ENCODE assay signal across 28 cellular contexts in the genomic region with DNA sequence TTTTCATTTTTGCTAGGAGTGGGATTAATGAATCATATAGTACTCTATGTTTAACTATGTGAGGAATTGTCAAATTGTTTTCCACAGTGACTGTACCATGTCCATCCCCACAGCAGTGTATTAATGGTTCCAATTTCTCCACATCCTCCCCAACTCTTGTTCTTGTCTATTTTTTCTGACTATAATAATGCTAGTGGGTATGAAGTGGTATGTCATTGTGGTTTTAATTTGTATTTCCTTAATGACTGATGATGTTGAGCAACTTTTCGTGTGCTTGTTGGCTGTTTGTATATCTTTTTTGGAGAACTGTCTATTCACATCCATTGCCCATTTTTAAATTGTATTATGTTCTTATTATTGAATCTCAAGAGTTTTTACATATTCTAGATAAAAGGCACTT. TPM values are rescaled to one million over a fixed set of nuclear protein-coding genes. Genes with fewer than 3 reads are reported as not detected.
"Had no signal": no experiment of that assay in that cellular context is flagged by ENCODE, and none has a peak within 500 bp of the region (broad histone marks: within the 10 kb centered on the region; RNA-seq: fewer than 3 reads in every experiment).

No MANE protein-coding gene starts in this region.

- H3K4me2 ChIP-seq: neural progenitor cell had no signal

- H3K36me3 ChIP-seq: left ventricle myocardium inferior, lower lobe of right lung, neural progenitor cell, ovary, right atrium auricular region, sigmoid colon, uterus had no signal

- H2AFZ ChIP-seq: neural progenitor cell had no signal

- H3K4me3 ChIP-seq: coronary artery, left ventricle myocardium inferior, lower lobe of right lung, neural progenitor cell, ovary, right atrium auricular region, sigmoid colon, uterus had no signal

- H3K9me3 ChIP-seq: left ventricle myocardium inferior, lower lobe of right lung, ovary, right atrium auricular region, sigmoid colon, uterus had no signal

- H3K9ac ChIP-seq: neural progenitor cell had no signal

- H3K4me3 Mint-ChIP-seq: endodermal cell; immature natural killer cell; natural killer cell treated with Interleukin-12 subunit alpha and Interleukin-12 subunit beta and Interleukin-15 and Interleukin-18, amount 100 ng/mL, for 72 hours; neural progenitor cell; type B pancreatic cell had no signal

- H3K27ac Mint-ChIP-seq: endodermal cell; immature natural killer cell; natural killer cell treated with Interleukin-12 subunit alpha and Interleukin-12 subunit beta and Interleukin-15 and Interleukin-18, amount 100 ng/mL, for 72 hours; neural progenitor cell; type B pancreatic cell had no signal

- DNase-seq: effector CD4-positive, alpha-beta T cell; endodermal cell; foreskin keratinocyte; immature natural killer cell; left cardiac atrium; left ventricle myocardium inferior; lower lobe of right lung; mesenchymal stem cell; midbrain; nucleus accumbens; ovary; sigmoid colon; small intestine; stimulated activated CD4-positive, alpha-beta T cell treated with anti-CD3 and anti-CD28 coated beads, Interleukin-12 subunit alpha, Interleukin-12 subunit beta, amount 100 ng/mL, for 4 hours; stimulated activated naive CD4-positive, alpha-beta T cell treated with Interleukin-2 at 50 U/mL for 16 hours; uterus had no signal

- H3K27ac ChIP-seq: coronary artery, foreskin keratinocyte, left ventricle myocardium inferior, lower lobe of right lung, neural progenitor cell, ovary, right atrium auricular region, sigmoid colon, uterus had no signal

- H3K4me1 ChIP-seq: left ventricle myocardium inferior, lower lobe of right lung, neural progenitor cell, right atrium auricular region, sigmoid colon, uterus had no signal

- H3K4me1 Mint-ChIP-seq: endodermal cell, immature natural killer cell, neural progenitor cell had no signal

- H3K27me3 ChIP-seq: foreskin keratinocyte, neural progenitor cell, ovary, right atrium auricular region, sigmoid colon, uterus had no signal

- H3K27me3 Mint-ChIP-seq: type B pancreatic cell had no signal

- ATAC-seq: foreskin keratinocyte; left cardiac atrium; lower lobe of right lung; natural killer cell treated with Interleukin-12 subunit alpha and Interleukin-12 subunit beta and Interleukin-15 and Interleukin-18, amount 100 ng/mL, for 72 hours had no signal

- H3K36me3 Mint-ChIP-seq: immature natural killer cell; natural killer cell treated with Interleukin-12 subunit alpha and Interleukin-12 subunit beta and Interleukin-15 and Interleukin-18, amount 100 ng/mL, for 72 hours; neural progenitor cell; type B pancreatic cell had no signal

- H3K9me3 Mint-ChIP-seq: natural killer cell treated with Interleukin-12 subunit alpha and Interleukin-12 subunit beta and Interleukin-15 and Interleukin-18, amount 100 ng/mL, for 72 hours had no signal

RNA-seq across cellular contexts. Expression of a gene that starts 10.0 kb away (rescaled TPM):
- total RNA-seq: dermis microvascular lymphatic vessel endothelial cell; endodermal cell; endothelial cell of umbilical vein; fibroblast of lung; left cardiac atrium; left ventricle myocardium inferior; lower lobe of right lung; natural killer cell treated with Interleukin-12 subunit alpha and Interleukin-12 subunit beta and Interleukin-15 and Interleukin-18, amount 100 ng/mL, for 72 hours; ovary; posterior vena cava; right atrium auricular region; sigmoid colon; uterus had no signal
- polyA plus RNA-seq: endothelial cell of umbilical vein, immature natural killer cell, ovary, sigmoid colon, small intestine had no signal

RNA-seq across cellular contexts. Expression of a gene that starts 27.1 kb away (rescaled TPM):
- total RNA-seq: dermis microvascular lymphatic vessel endothelial cell; endodermal cell; endothelial cell of umbilical vein; fibroblast of lung; left cardiac atrium; left ventricle myocardium inferior; lower lobe of right lung; natural killer cell treated with Interleukin-12 subunit alpha and Interleukin-12 subunit beta and Interleukin-15 and Interleukin-18, amount 100 ng/mL, for 72 hours; ovary; posterior vena cava; right atrium auricular region; sigmoid colon; uterus had no signal
- polyA plus RNA-seq: endothelial cell of umbilical vein, esophagus, fibroblast of lung, immature natural killer cell, keratinocyte, ovary, sigmoid colon, small intestine had no signal

RNA-seq across cellular contexts. Expression of a gene that starts 38.2 kb away (rescaled TPM):
- total RNA-seq: dermis microvascular lymphatic vessel endothelial cell; endodermal cell; endothelial cell of umbilical vein; fibroblast of lung; left cardiac atrium; left ventricle myocardium inferior; lower lobe of right lung; natural killer cell treated with Interleukin-12 subunit alpha and Interleukin-12 subunit beta and Interleukin-15 and Interleukin-18, amount 100 ng/mL, for 72 hours; ovary; posterior vena cava; right atrium auricular region; sigmoid colon; uterus had no signal
- polyA plus RNA-seq: endothelial cell of umbilical vein, immature natural killer cell, ovary, sigmoid colon, small intestine had no signal

RNA-seq across cellular contexts. Expression of a gene that starts 39.9 kb away (rescaled TPM):
- total RNA-seq: dermis microvascular lymphatic vessel endothelial cell; endodermal cell; endothelial cell of umbilical vein; fibroblast of lung; foreskin keratinocyte; left cardiac atrium; left ventricle myocardium inferior; lower lobe of right lung; natural killer cell treated with Interleukin-12 subunit alpha and Interleukin-12 subunit beta and Interleukin-15 and Interleukin-18, amount 100 ng/mL, for 72 hours; ovary; posterior vena cava; right atrium auricular region; sigmoid colon; uterus had no signal
- polyA plus RNA-seq: endothelial cell of umbilical vein, esophagus, fibroblast of lung, foreskin keratinocyte, immature natural killer cell, keratinocyte, ovary, sigmoid colon, small intestine, thymus had no signal

RNA-seq across cellular contexts. Expression of a gene that starts 48.7 kb away (rescaled TPM):
- total RNA-seq: dermis microvascular lymphatic vessel endothelial cell; endodermal cell; endothelial cell of umbilical vein; fibroblast of lung; foreskin keratinocyte; left cardiac atrium; left ventricle myocardium inferior; lower lobe of right lung; natural killer cell treated with Interleukin-12 subunit alpha and Interleukin-12 subunit beta and Interleukin-15 and Interleukin-18, amount 100 ng/mL, for 72 hours; ovary; posterior vena cava; right atrium auricular region; sigmoid colon; uterus had no signal
- polyA plus RNA-seq: endothelial cell of umbilical vein, esophagus, fibroblast of lung, foreskin keratinocyte, immature natural killer cell, keratinocyte, ovary, sigmoid colon, small intestine had no signal
